In genomic region chr7:131327626-131328386, GRCh38 we compare ENCODE assay signal across 1 cellular context.
TF ChIP-seq lines count a peak whose summit lies in the region.

Gene MKLN1, plus strand, starts transcription at chr7:131327876. Its CDS starts 24 bp downstream, at chr7:131327900.

TF ChIP-seq in K562, 482 proteins besides CTCF, POLR2A, EP300 and RAD21 (continued from another document and continues in another):
- TF ChIP-seq CHD7 (IDR thresholded peaks at IDR 0.05; ENCODE audit: low read depth, low read length) (no peak), ZNF212 (CRISPR knock-in tag; IDR thresholded peaks at IDR 0.05) (no peak), FOXJ3 (CRISPR knock-in tag; IDR thresholded peaks at IDR 0.05) (no peak), TAL1 (IDR thresholded peaks at IDR 0.05) (no peak), TCF15 (CRISPR knock-in tag; IDR thresholded peaks at IDR 0.05) (no peak), NFE2 (IDR thresholded peaks at IDR 0.05; ENCODE audit: low read depth) (no peak), HDAC2 (IDR thresholded peaks at IDR 0.05) (no peak), ZBTB49 (CRISPR knock-in tag; IDR thresholded peaks at IDR 0.05; ENCODE audit: borderline replicate concordance) (0 out of 2 replicates have a peak, but pooled peaks have one; percentile 93), RFX1 (IDR thresholded peaks at IDR 0.05) (no peak), CBFB (CRISPR knock-in tag; IDR thresholded peaks at IDR 0.05) (no peak), ZBTB9 (CRISPR knock-in tag; IDR thresholded peaks at IDR 0.05) (peak; percentile 56; the same call in 1 of the 2 replicates), PCBP1 (IDR thresholded peaks at IDR 0.05; ENCODE audit: low read depth, low read length, poor library complexity, severe bottlenecking) (peak; percentile 93), MTA1 (IDR thresholded peaks at IDR 0.05; ENCODE audit: borderline replicate concordance) (no peak; the same call in 1 of the 2 replicates), KLF1 (tag; IDR thresholded peaks at IDR 0.05) (no peak), SMAD2 (IDR thresholded peaks at IDR 0.05; ENCODE audit: low read depth, low read length) (no peak), ZNF224 (CRISPR knock-in tag; IDR thresholded peaks at IDR 0.05) (no peak), ZNF696 (CRISPR knock-in tag; conservative IDR thresholded peaks at IDR 0.05) (no peak), NFE2L1 (tag; IDR thresholded peaks at IDR 0.05; ENCODE audit: borderline replicate concordance, low read depth) (no peak), GTF3C2 (IDR thresholded peaks at IDR 0.05; ENCODE audit: borderline replicate concordance, extremely low read depth, insufficient read length) (no peak), ZNF586 (CRISPR knock-in tag; conservative IDR thresholded peaks at IDR 0.05) (no peak), HNRNPUL1 (IDR thresholded peaks at IDR 0.05; ENCODE audit: low read length) (no peak), SMARCA4 (IDR thresholded peaks at IDR 0.05) (peak; percentile 8), PHTF2 (CRISPR knock-in tag; IDR thresholded peaks at IDR 0.05) (no peak), HSF4 (CRISPR knock-in tag; IDR thresholded peaks at IDR 0.05; ENCODE audit: borderline replicate concordance) (no peak), ATF2 (CRISPR knock-in tag; IDR thresholded peaks at IDR 0.05) (no peak), HINFP (tag; conservative IDR thresholded peaks at IDR 0.05; ENCODE audit: low read depth) (no peak), POLR2G (IDR thresholded peaks at IDR 0.05; ENCODE audit: low read depth, low read length) (peak; percentile 100), ZNF436 (CRISPR knock-in tag; IDR thresholded peaks at IDR 0.05) (no peak), PCBP2 (IDR thresholded peaks at IDR 0.05; ENCODE audit: low read depth, low read length, poor library complexity, severe bottlenecking) (no peak), CREBBP (IDR thresholded peaks at IDR 0.05; ENCODE audit: low read depth, low read length) (no peak), RBBP5 (IDR thresholded peaks at IDR 0.05; ENCODE audit: borderline replicate concordance, insufficient read depth, low read length, poor library complexity, severe bottlenecking) (peak; percentile 99), CBX5 (IDR thresholded peaks at IDR 0.05; ENCODE audit: borderline replicate concordance, low read depth) (no peak; the same call in 1 of the 2 replicates), SIX5 (IDR thresholded peaks at IDR 0.05; ENCODE audit: borderline replicate concordance in 1 of 2, insufficient read depth in 1 of 2, low read depth in 1 of 2, low read length in 2 of 2) (no peak), ZNF133 (CRISPR knock-in tag; IDR thresholded peaks at IDR 0.05) (no peak), CHCHD3 (CRISPR knock-in tag; IDR thresholded peaks at IDR 0.05) (0 out of 2 replicates have a peak, but pooled peaks have one; percentile 51), FUS (optimal IDR thresholded peaks at IDR 0.05; ENCODE audit: low read depth, low read length) (peak; percentile 35), BDP1 (IDR thresholded peaks at IDR 0.05; ENCODE audit: insufficient read depth, insufficient read length) (no peak), DIDO1 (tag; IDR thresholded peaks at IDR 0.05; ENCODE audit: low read depth) (no peak; the same call in 1 of the 2 replicates), SPI1 (IDR thresholded peaks at IDR 0.05; ENCODE audit: borderline replicate concordance, low read depth, low read length) (no peak), MYC (IDR thresholded peaks at IDR 0.05; ENCODE audit: low read depth, low read length) (no peak), MYC (CRISPR knock-in tag; IDR thresholded peaks at IDR 0.05; ENCODE audit: borderline replicate concordance, low read depth) (peak; percentile 65; the same call in 1 of the 2 replicates), KHSRP (IDR thresholded peaks at IDR 0.05) (no peak), ZFPM2 (CRISPR knock-in tag; IDR thresholded peaks at IDR 0.05) (0 out of 2 replicates have a peak, but pooled peaks have one; percentile 42), ZNF324 (CRISPR knock-in tag; IDR thresholded peaks at IDR 0.05) (no peak), CHD4 (IDR thresholded peaks at IDR 0.05; ENCODE audit: insufficient read depth, insufficient replicate concordance, low read depth, low read length, poor library complexity, severe bottlenecking) (no peak), TEAD2 (tag; IDR thresholded peaks at IDR 0.05) (no peak), KDM1A (IDR thresholded peaks at IDR 0.05) (no peak)
